14 cellular contexts compared by ENCODE assay signal in genomic region chr4:159179310-159179958, GRCh38.
A peak's percentile ranks its signal among the peaks of the same experiment; 100 is the strongest.
DNase-seq lines count a peak whose midpoint lies in the region; ATAC-seq and TF ChIP-seq lines count a peak whose summit lies in the region.
"Had no signal": no experiment of that assay in that cellular context is flagged by ENCODE, and none has a peak within 500 bp of the region (broad histone marks: within the 10 kb centered on the region; RNA-seq: fewer than 3 reads in every experiment).

No MANE protein-coding gene starts in this region.

- H3K27me3 ChIP-seq in muscle layer of duodenum (ENCODE audit: low read depth, low read length) (no peaks in the 10 kb centered on the region), tibial nerve (no peaks in the 10 kb centered on the region)
- H3K27me3 ChIP-seq: MG63 had no signal

- H3K4me1 ChIP-seq in muscle layer of duodenum (ENCODE audit: control insufficient read depth in 1 of 2, insufficient read depth in 2 of 2, low read length in 2 of 2) (peaks cover 9 to 47% of the 10 kb centered on the region in 2 donors), tibial nerve (peaks cover 0 to 64% (median 26%) of the 10 kb centered on the region in 4 donors)

- TF ChIP-seq EP300 in tibial nerve (IDR thresholded peaks at IDR 0.05): no peak

- DNase-seq in activated CD4-positive, alpha-beta T cell treated with anti-CD3 and anti-CD28 coated beads for 36 hours: no peak
- no peak for DNase-seq in activated CD4-positive, alpha-beta T cell treated with anti-CD3 and anti-CD28 coated beads for 4 hours
- DNase-seq in tibial nerve (ENCODE audit: low spot score in 2 of 2) (no peak), occipital lobe (lab: John Stamatoyannopoulos, UW) (no peak), NCI-H2227 (lab: John Stamatoyannopoulos, UW; ENCODE audit: unreplicated experiment) (no peak), NCI-H187 (lab: John Stamatoyannopoulos, UW) (no peak)
- DNase-seq: activated CD4-positive, CD25-positive, alpha-beta regulatory T cell treated with anti-CD3 and anti-CD28 coated beads, Interleukin-2, amount 50 U/mL, for 72 hours; hypothalamus; MG63 had no signal

- CTCF ChIA-PET in activated CD4-positive, alpha-beta T cell treated with anti-CD3 and anti-CD28 coated beads for 36 hours (lab: Charles Lee): interaction anchor here (0.9 to 1.2 kb wide), 2 partner anchors 322 to 452 kb away, joined by 3 read pairs; no protein-coding TSS in a partner anchor

- WGBS in tibial nerve, 2 donors: 56 to 61% methylated on average over 2 of the region's 2 CpGs

- no peak overlapping the region for H3K4me3 Mint-ChIP-seq in activated CD4-positive, alpha-beta T cell treated with anti-CD3 and anti-CD28 coated beads for 36 hours
- peak overlapping the region; percentile 62 for H3K4me3 Mint-ChIP-seq in dendritic cell treated with granulocyte-macrophage colony-stimulating factor and Interleukin-4, amounts not matched to agents 40 ng/mL and 50 ng/mL, for 4 days
- H3K4me3 Mint-ChIP-seq: mesothelial cell of epicardium had no signal

- peak overlapping the region in 1 of 2 donors; percentile 9 for H3K4me3 ChIP-seq in muscle layer of duodenum (ENCODE audit: low read depth in 1 of 2, low read length in 2 of 2)
- no peak overlapping the region for H3K4me3 ChIP-seq in tibial nerve
- H3K4me3 ChIP-seq: MG63 had no signal

- intact Hi-C loops in activated CD4-positive, alpha-beta T cell treated with anti-CD3 and anti-CD28 coated beads for 36 hours (cut with DNase I, micrococcal nuclease): loop anchor here (5.0 to 10.0 kb wide), 5 partner anchors 72 to 925 kb away; partner anchors contain the start of genes C4orf46 (in 1 of the 2) and ETFDH (in 1 of the 2)
- intact Hi-C loops in dendritic cell treated with granulocyte-macrophage colony-stimulating factor and Interleukin-4, amounts not matched to agents 40 ng/mL and 50 ng/mL, for 4 days (cut with micrococcal nuclease): loop anchor here (2.0 to 10.0 kb wide), 2 partner anchors 285 to 457 kb away; partner anchors contain the start of gene PPID

- no peaks in the 10 kb centered on the region for H3K9me3 Mint-ChIP-seq in activated CD4-positive, alpha-beta T cell treated with anti-CD3 and anti-CD28 coated beads for 36 hours (ENCODE audit: low read depth)
- H3K9me3 Mint-ChIP-seq in dendritic cell treated with granulocyte-macrophage colony-stimulating factor and Interleukin-4, amounts not matched to agents 40 ng/mL and 50 ng/mL, for 4 days: no peaks in the 10 kb centered on the region

- H3K9me3 ChIP-seq in muscle layer of duodenum (ENCODE audit: control insufficient read depth in 1 of 2, low read length in 2 of 2) (no peaks in the 10 kb centered on the region), tibial nerve (no peaks in the 10 kb centered on the region)
- H3K9me3 ChIP-seq: MG63 had no signal

- peaks cover 2% of the 10 kb centered on the region for H3K36me3 Mint-ChIP-seq in activated CD4-positive, alpha-beta T cell treated with anti-CD3 and anti-CD28 coated beads for 36 hours (ENCODE audit: low read depth)
- no peaks in the 10 kb centered on the region for H3K36me3 Mint-ChIP-seq in dendritic cell treated with granulocyte-macrophage colony-stimulating factor and Interleukin-4, amounts not matched to agents 40 ng/mL and 50 ng/mL, for 4 days (ENCODE audit: low read depth)

- TF ChIP-seq CTCF in tibial nerve (IDR thresholded peaks at IDR 0.05): no peak

- no peak overlapping the region for H3K27ac Mint-ChIP-seq in activated CD4-positive, alpha-beta T cell treated with anti-CD3 and anti-CD28 coated beads for 36 hours
- peak overlapping the region; percentile 77 for H3K27ac Mint-ChIP-seq in dendritic cell treated with granulocyte-macrophage colony-stimulating factor and Interleukin-4, amounts not matched to agents 40 ng/mL and 50 ng/mL, for 4 days
- H3K27ac Mint-ChIP-seq: mesothelial cell of epicardium had no signal

- TF ChIP-seq POLR2A in tibial nerve (IDR thresholded peaks at IDR 0.05): no peak

- peak; percentile 17 for ATAC-seq in activated CD4-positive, alpha-beta T cell treated with anti-CD3 and anti-CD28 coated beads for 36 hours
- ATAC-seq: sciatic nerve had no signal

- H3K27me3 Mint-ChIP-seq in activated CD4-positive, alpha-beta T cell treated with anti-CD3 and anti-CD28 coated beads for 36 hours: no peaks in the 10 kb centered on the region
- no peaks in the 10 kb centered on the region for H3K27me3 Mint-ChIP-seq in dendritic cell treated with granulocyte-macrophage colony-stimulating factor and Interleukin-4, amounts not matched to agents 40 ng/mL and 50 ng/mL, for 4 days

- H3K27ac ChIP-seq in muscle layer of duodenum (ENCODE audit: low read length) (peak overlapping the region; percentile 19), tibial nerve (peak overlapping the region; percentile 13 to 64 (median 38))
- H3K27ac ChIP-seq: 22Rv1 had no signal

- POLR2A ChIA-PET in activated CD4-positive, alpha-beta T cell treated with anti-CD3 and anti-CD28 coated beads for 36 hours (lab: Charles Lee): no interaction called here

- peaks cover 42% of the 10 kb centered on the region for H3K4me1 Mint-ChIP-seq in activated CD4-positive, alpha-beta T cell treated with anti-CD3 and anti-CD28 coated beads for 36 hours
- peaks cover 37% of the 10 kb centered on the region for H3K4me1 Mint-ChIP-seq in dendritic cell treated with granulocyte-macrophage colony-stimulating factor and Interleukin-4, amounts not matched to agents 40 ng/mL and 50 ng/mL, for 4 days (ENCODE audit: low read depth)

- no peaks in the 10 kb centered on the region for H3K36me3 ChIP-seq in muscle layer of duodenum (ENCODE audit: control insufficient read depth in 1 of 2, insufficient read depth in 2 of 2, low read length in 2 of 2)
- H3K36me3 ChIP-seq in tibial nerve: no peaks in the 10 kb centered on the region
- H3K36me3 ChIP-seq: MG63 had no signal
